8 cellular contexts compared by ENCODE assay signal in genomic region chr1:24414884-24415333, GRCh38. TPM values are rescaled to one million over a fixed set of nuclear protein-coding genes. Genes with fewer than 3 reads are reported as not detected.
DNase-seq lines count a peak whose midpoint lies in the region; ATAC-seq and TF ChIP-seq lines count a peak whose summit lies in the region.

No MANE protein-coding gene starts in this region.

- H3K4me1 ChIP-seq in mesenchymal stem cell (ENCODE audit: control insufficient read depth, insufficient read depth, low read depth, low read length) (peaks cover 22% of the 10 kb centered on the region), tibial artery (peaks cover 0 to 28% (median 13%) of the 10 kb centered on the region in 4 donors)

- TF ChIP-seq CTCF in tibial artery (IDR thresholded peaks at IDR 0.05): no peak
- TF ChIP-seq CTCF in omental fat pad (IDR thresholded peaks at IDR 0.05): no peak

- peaks cover 10% of the 10 kb centered on the region for H3K79me1 ChIP-seq in mesenchymal stem cell (replicated peaks; ENCODE audit: low read length, poor library complexity, severe bottlenecking)

- no peak for DNase-seq in activated naive CD4-positive, alpha-beta T cell treated with anti-CD3 and anti-CD28 coated beads for 36 hours
- no peak for DNase-seq in activated naive CD4-positive, alpha-beta T cell (lab: John Stamatoyannopoulos, UW)
- no peak for DNase-seq in activated naive CD8-positive, alpha-beta T cell treated with anti-CD3 and anti-CD28 coated beads, Interleukin-2, amount 50 U/mL, for 24 hours
- DNase-seq in mesenchymal stem cell: peak; percentile 14
- no peak for DNase-seq in tibial artery
- DNase-seq in omental fat pad (ENCODE audit: low spot score): no peak
- DNase-seq in NCI-H1105 (lab: John Stamatoyannopoulos, UW): no peak
- no peak for DNase-seq in NCI-H524 treated with DMSO at 0.1 percent for 48 hours (lab: John Stamatoyannopoulos, UW)

- H3K4me3 ChIP-seq in mesenchymal stem cell (ENCODE audit: insufficient read depth in 1 of 2, low read depth in 1 of 2, low read length in 2 of 2) (peak overlapping the region in 1 of 2 experiments; percentile 95), tibial artery (peak overlapping the region; percentile 50 to 59)

- peaks cover 2 to 7% of the 10 kb centered on the region in 2 experiments for H3K36me3 ChIP-seq in mesenchymal stem cell (ENCODE audit: control insufficient read depth in 1 of 2, insufficient read depth in 2 of 2, low read depth in 1 of 2, low read length in 2 of 2)
- no peaks in the 10 kb centered on the region for H3K36me3 ChIP-seq in tibial artery

- peak overlapping the region; percentile 94 for H3K4me3 Mint-ChIP-seq in activated naive CD4-positive, alpha-beta T cell treated with anti-CD3 and anti-CD28 coated beads for 36 hours
- H3K4me3 Mint-ChIP-seq in activated naive CD8-positive, alpha-beta T cell treated with anti-CD3 and anti-CD28 coated beads, Interleukin-2, amount 50 U/mL, for 24 hours: peak overlapping the region; percentile 96

- H3K4me1 Mint-ChIP-seq in activated naive CD4-positive, alpha-beta T cell treated with anti-CD3 and anti-CD28 coated beads for 36 hours (ENCODE audit: low read depth): peaks cover 53% of the 10 kb centered on the region
- H3K4me1 Mint-ChIP-seq in activated naive CD8-positive, alpha-beta T cell treated with anti-CD3 and anti-CD28 coated beads, Interleukin-2, amount 50 U/mL, for 24 hours: peaks cover 60% of the 10 kb centered on the region

- H3K9ac ChIP-seq in mesenchymal stem cell (ENCODE audit: low read length): no peak overlapping the region

- H3K9me3 ChIP-seq in mesenchymal stem cell (ENCODE audit: control insufficient read depth, low read length): no peaks in the 10 kb centered on the region
- no peaks in the 10 kb centered on the region for H3K9me3 ChIP-seq in tibial artery

- H3K27me3 ChIP-seq in mesenchymal stem cell (ENCODE audit: control insufficient read depth in 1 of 2, insufficient read depth in 1 of 2, low read length in 2 of 2): no peaks in the 10 kb centered on the region
- peaks cover 0 to 15% of the 10 kb centered on the region in 2 donors for H3K27me3 ChIP-seq in tibial artery

- H4K8ac ChIP-seq in mesenchymal stem cell (ENCODE audit: low read length): no peak overlapping the region

- no peak overlapping the region for H2BK15ac ChIP-seq in mesenchymal stem cell (ENCODE audit: low read depth, poor library complexity, severe bottlenecking)

- CTCF ChIA-PET in activated naive CD4-positive, alpha-beta T cell treated with anti-CD3 and anti-CD28 coated beads for 36 hours (lab: Charles Lee): interaction anchor here (0.5 to 6.8 kb wide), 38 partner anchors 9 to 245 kb away, joined by 3 to 43 read pairs (median 4); partner anchors contain the start of gene RCAN3

- H2AFZ ChIP-seq in mesenchymal stem cell (ENCODE audit: low read depth, low read length): peak overlapping the region; percentile 60

- H3K27ac ChIP-seq in mesenchymal stem cell (ENCODE audit: low read length, poor library complexity, severe bottlenecking): no peak overlapping the region
- no peak overlapping the region for H3K27ac ChIP-seq in tibial artery

- ATAC-seq in activated naive CD8-positive, alpha-beta T cell treated with anti-CD3 and anti-CD28 coated beads, Interleukin-2, amount 50 U/mL, for 24 hours: no peak
- no peak for ATAC-seq in omental fat pad (ENCODE audit: low FRiP score)

- peaks cover 22% of the 10 kb centered on the region for H3K36me3 Mint-ChIP-seq in activated naive CD4-positive, alpha-beta T cell treated with anti-CD3 and anti-CD28 coated beads for 36 hours (ENCODE audit: low read depth)
- peaks cover 9% of the 10 kb centered on the region for H3K36me3 Mint-ChIP-seq in activated naive CD8-positive, alpha-beta T cell treated with anti-CD3 and anti-CD28 coated beads, Interleukin-2, amount 50 U/mL, for 24 hours (ENCODE audit: low read depth)

- H3K27me3 Mint-ChIP-seq in activated naive CD4-positive, alpha-beta T cell treated with anti-CD3 and anti-CD28 coated beads for 36 hours (ENCODE audit: low read depth): no peaks in the 10 kb centered on the region
- no peaks in the 10 kb centered on the region for H3K27me3 Mint-ChIP-seq in activated naive CD8-positive, alpha-beta T cell treated with anti-CD3 and anti-CD28 coated beads, Interleukin-2, amount 50 U/mL, for 24 hours

- H3K14ac ChIP-seq in mesenchymal stem cell (ENCODE audit: low read length in 2 of 2): no peak overlapping the region

- intact Hi-C loops in activated naive CD4-positive, alpha-beta T cell treated with anti-CD3 and anti-CD28 coated beads for 36 hours (cut with micrococcal nuclease): loop anchor here (1.0 to 2.0 kb wide), 10 partner anchors 23 to 329 kb away; partner anchors contain the start of gene SRRM1
- intact Hi-C loops in tibial artery (cut with DNase I; ENCODE audit: low total_unique reads): no loop called here

- H3K9me3 Mint-ChIP-seq in activated naive CD4-positive, alpha-beta T cell treated with anti-CD3 and anti-CD28 coated beads for 36 hours: no peaks in the 10 kb centered on the region
- no peaks in the 10 kb centered on the region for H3K9me3 Mint-ChIP-seq in activated naive CD8-positive, alpha-beta T cell treated with anti-CD3 and anti-CD28 coated beads, Interleukin-2, amount 50 U/mL, for 24 hours

- peak overlapping the region; percentile 76 for H3K4me2 ChIP-seq in mesenchymal stem cell (ENCODE audit: low read length, poor library complexity, severe bottlenecking)

- no peak overlapping the region for H4K91ac ChIP-seq in mesenchymal stem cell (ENCODE audit: low read length)

- no peak overlapping the region for H3K23ac ChIP-seq in mesenchymal stem cell (ENCODE audit: low read length in 2 of 2)

- no peak overlapping the region for H2AK5ac ChIP-seq in mesenchymal stem cell (ENCODE audit: low read length, severe bottlenecking)

- peak overlapping the region; percentile 79 for H3K27ac Mint-ChIP-seq in activated naive CD4-positive, alpha-beta T cell treated with anti-CD3 and anti-CD28 coated beads for 36 hours
- peak overlapping the region; percentile 80 for H3K27ac Mint-ChIP-seq in activated naive CD8-positive, alpha-beta T cell treated with anti-CD3 and anti-CD28 coated beads, Interleukin-2, amount 50 U/mL, for 24 hours

- H3K18ac ChIP-seq in mesenchymal stem cell (ENCODE audit: low read depth in 1 of 2, low read length in 2 of 2): no peak overlapping the region

- H3K4ac ChIP-seq in mesenchymal stem cell (ENCODE audit: low read depth in 1 of 2, low read length in 2 of 2): no peak overlapping the region

- H2BK12ac ChIP-seq in mesenchymal stem cell (ENCODE audit: low read length in 2 of 2): peak overlapping the region in 1 of 2 experiments; percentile 18

- WGBS in mesenchymal stem cell: 82% methylated on average over 17 of the region's 17 CpGs

- H2BK5ac ChIP-seq in mesenchymal stem cell (ENCODE audit: low read depth, low read length, poor library complexity, severe bottlenecking): no peak overlapping the region

- H2BK120ac ChIP-seq in mesenchymal stem cell (ENCODE audit: low read depth, low read length): no peak overlapping the region

RNA-seq across cellular contexts. Expression of gene NIPAL3, which starts 0.7 kb away (rescaled TPM):
- 10 to 100 TPM; 58.1 to 59.2 TPM for total RNA-seq in activated naive CD4-positive, alpha-beta T cell treated with anti-CD3 and anti-CD28 coated beads for 36 hours
- 21.6 TPM for polyA plus RNA-seq in mesenchymal stem cell (2013, experiment 1 of 2)
- 21.8 TPM for polyA plus RNA-seq in mesenchymal stem cell (2013, experiment 2 of 2)
- total RNA-seq in omental fat pad: 10 to 100 TPM; 17.8 to 38.0 (median 27.0) TPM

RNA-seq across cellular contexts. Expression of gene STPG1, which starts 1.3 kb away (rescaled TPM):
- 1 to 10 TPM; 7.4 to 8.9 TPM for total RNA-seq in activated naive CD4-positive, alpha-beta T cell treated with anti-CD3 and anti-CD28 coated beads for 36 hours
- 9.8 TPM for polyA plus RNA-seq in mesenchymal stem cell (2013, experiment 1 of 2)
- polyA plus RNA-seq in mesenchymal stem cell (2013, experiment 2 of 2): 8.9 TPM
- total RNA-seq in omental fat pad: 1 to 10 TPM; 2.2 to 5.1 (median 3.5) TPM
